ENCODE assay signal across 1 cellular context in the genomic region with DNA sequence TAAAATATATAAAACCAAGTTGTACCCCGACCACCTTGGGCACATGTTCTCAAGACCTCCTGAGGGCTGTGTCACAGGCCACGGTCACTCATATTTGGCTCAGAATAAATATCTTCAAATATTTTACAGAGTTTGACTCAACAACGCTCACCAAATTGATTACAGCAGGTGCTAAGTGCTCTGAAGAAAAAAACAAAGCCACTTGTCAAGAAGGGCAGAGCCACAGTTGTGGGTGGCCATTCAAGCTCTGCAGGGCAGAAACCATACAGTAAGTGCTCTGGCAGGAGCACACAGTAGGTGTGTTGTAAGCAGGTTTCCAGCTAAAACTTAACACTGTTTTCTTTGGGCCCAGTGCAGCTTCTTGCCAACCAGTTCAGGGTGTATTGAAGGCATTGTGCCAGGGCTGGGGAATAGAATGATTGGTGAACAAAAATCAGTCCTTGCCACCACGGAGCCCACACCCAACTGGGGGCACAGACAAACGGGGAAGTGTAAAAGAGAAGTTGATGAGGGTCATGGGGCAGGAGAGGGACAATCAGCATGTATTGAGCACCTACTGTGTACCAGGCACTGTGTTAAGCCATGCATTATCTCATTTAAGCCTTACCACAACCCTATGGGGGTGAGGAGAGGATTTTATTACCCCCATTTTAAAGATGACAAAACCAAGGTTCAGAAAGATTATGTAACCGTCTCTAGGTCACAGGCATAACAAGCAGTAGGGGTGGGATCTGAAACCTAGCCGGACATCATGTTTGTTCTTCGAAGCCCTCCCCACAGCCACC.
TF ChIP-seq lines count a peak whose summit lies in the region.

No MANE protein-coding gene starts in this region.

TF ChIP-seq in K562, 482 proteins besides CTCF, POLR2A, EP300 and RAD21:
- no peak for TF ChIP-seq ZNF282 (CRISPR knock-in tag; IDR thresholded peaks at IDR 0.05)
- no peak for TF ChIP-seq POU5F1 (IDR thresholded peaks at IDR 0.05; ENCODE audit: borderline replicate concordance, low read depth, low read length, partially characterized antibody)
- no peak for TF ChIP-seq ZNF134 (CRISPR knock-in tag; conservative IDR thresholded peaks at IDR 0.05)
- no peak for TF ChIP-seq NR4A1 (CRISPR knock-in tag; IDR thresholded peaks at IDR 0.05)
- no peak for TF ChIP-seq NR4A1 (tag; IDR thresholded peaks at IDR 0.05)
- TF ChIP-seq CEBPB (tag; IDR thresholded peaks at IDR 0.05) = no peak
- peak; percentile 71 for TF ChIP-seq RBM25 (IDR thresholded peaks at IDR 0.05; ENCODE audit: low read depth, low read length, severe bottlenecking)
- TF ChIP-seq DACH1 (IDR thresholded peaks at IDR 0.05; ENCODE audit: partially characterized antibody) = no peak
- no peak for TF ChIP-seq ZNF76 (CRISPR knock-in tag; IDR thresholded peaks at IDR 0.05; ENCODE audit: borderline replicate concordance)
- peak; percentile 92 for TF ChIP-seq ZKSCAN8 (CRISPR knock-in tag; IDR thresholded peaks at IDR 0.05)
- no peak for TF ChIP-seq PHF21A (IDR thresholded peaks at IDR 0.05; ENCODE audit: borderline replicate concordance, low read depth)
- no peak for TF ChIP-seq ZNF57 (CRISPR knock-in tag; IDR thresholded peaks at IDR 0.05)
- TF ChIP-seq POLR2AphosphoS2 (IDR thresholded peaks at IDR 0.05; ENCODE audit: low read length) = no peak
- TF ChIP-seq, protein P1, sequence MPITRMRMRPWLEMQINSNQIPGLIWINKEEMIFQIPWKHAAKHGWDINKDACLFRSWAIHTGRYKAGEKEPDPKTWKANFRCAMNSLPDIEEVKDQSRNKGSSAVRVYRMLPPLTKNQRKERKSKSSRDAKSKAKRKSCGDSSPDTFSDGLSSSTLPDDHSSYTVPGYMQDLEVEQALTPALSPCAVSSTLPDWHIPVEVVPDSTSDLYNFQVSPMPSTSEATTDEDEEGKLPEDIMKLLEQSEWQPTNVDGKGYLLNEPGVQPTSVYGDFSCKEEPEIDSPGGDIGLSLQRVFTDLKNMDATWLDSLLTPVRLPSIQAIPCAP (CRISPR knock-in tag; IDR thresholded peaks at IDR 0.05; ENCODE audit: borderline replicate concordance) = no peak
- TF ChIP-seq, protein P2, sequence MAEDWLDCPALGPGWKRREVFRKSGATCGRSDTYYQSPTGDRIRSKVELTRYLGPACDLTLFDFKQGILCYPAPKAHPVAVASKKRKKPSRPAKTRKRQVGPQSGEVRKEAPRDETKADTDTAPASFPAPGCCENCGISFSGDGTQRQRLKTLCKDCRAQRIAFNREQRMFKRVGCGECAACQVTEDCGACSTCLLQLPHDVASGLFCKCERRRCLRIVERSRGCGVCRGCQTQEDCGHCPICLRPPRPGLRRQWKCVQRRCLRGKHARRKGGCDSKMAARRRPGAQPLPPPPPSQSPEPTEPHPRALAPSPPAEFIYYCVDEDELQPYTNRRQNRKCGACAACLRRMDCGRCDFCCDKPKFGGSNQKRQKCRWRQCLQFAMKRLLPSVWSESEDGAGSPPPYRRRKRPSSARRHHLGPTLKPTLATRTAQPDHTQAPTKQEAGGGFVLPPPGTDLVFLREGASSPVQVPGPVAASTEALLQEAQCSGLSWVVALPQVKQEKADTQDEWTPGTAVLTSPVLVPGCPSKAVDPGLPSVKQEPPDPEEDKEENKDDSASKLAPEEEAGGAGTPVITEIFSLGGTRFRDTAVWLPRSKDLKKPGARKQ (CRISPR knock-in tag; IDR thresholded peaks at IDR 0.05) = no peak
- TF ChIP-seq, protein P3, sequence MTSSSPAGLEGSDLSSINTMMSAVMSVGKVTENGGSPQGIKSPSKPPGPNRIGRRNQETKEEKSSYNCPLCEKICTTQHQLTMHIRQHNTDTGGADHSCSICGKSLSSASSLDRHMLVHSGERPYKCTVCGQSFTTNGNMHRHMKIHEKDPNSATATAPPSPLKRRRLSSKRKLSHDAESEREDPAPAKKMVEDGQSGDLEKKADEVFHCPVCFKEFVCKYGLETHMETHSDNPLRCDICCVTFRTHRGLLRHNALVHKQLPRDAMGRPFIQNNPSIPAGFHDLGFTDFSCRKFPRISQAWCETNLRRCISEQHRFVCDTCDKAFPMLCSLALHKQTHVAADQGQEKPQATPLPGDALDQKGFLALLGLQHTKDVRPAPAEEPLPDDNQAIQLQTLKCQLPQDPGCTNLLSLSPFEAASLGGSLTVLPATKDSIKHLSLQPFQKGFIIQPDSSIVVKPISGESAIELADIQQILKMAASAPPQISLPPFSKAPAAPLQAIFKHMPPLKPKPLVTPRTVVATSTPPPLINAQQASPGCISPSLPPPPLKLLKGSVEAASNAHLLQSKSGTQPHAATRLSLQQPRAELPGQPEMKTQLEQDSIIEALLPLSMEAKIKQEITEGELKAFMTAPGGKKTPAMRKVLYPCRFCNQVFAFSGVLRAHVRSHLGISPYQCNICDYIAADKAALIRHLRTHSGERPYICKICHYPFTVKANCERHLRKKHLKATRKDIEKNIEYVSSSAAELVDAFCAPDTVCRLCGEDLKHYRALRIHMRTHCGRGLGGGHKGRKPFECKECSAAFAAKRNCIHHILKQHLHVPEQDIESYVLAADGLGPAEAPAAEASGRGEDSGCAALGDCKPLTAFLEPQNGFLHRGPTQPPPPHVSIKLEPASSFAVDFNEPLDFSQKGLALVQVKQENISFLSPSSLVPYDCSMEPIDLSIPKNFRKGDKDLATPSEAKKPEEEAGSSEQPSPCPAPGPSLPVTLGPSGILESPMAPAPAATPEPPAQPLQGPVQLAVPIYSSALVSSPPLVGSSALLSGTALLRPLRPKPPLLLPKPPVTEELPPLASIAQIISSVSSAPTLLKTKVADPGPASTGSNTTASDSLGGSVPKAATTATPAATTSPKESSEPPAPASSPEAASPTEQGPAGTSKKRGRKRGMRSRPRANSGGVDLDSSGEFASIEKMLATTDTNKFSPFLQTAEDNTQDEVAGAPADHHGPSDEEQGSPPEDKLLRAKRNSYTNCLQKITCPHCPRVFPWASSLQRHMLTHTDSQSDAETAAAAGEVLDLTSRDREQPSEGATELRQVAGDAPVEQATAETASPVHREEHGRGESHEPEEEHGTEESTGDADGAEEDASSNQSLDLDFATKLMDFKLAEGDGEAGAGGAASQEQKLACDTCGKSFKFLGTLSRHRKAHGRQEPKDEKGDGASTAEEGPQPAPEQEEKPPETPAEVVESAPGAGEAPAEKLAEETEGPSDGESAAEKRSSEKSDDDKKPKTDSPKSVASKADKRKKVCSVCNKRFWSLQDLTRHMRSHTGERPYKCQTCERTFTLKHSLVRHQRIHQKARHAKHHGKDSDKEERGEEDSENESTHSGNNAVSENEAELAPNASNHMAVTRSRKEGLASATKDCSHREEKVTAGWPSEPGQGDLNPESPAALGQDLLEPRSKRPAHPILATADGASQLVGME (CRISPR knock-in tag; IDR thresholded peaks at IDR 0.05) = no peak
- peak; percentile 54; the same call in 1 of the 2 replicates for TF ChIP-seq BCOR (IDR thresholded peaks at IDR 0.05)
- TF ChIP-seq RUNX1 (IDR thresholded peaks at IDR 0.05; ENCODE audit: low read depth) = no peak
- peak; percentile 93 for TF ChIP-seq ZKSCAN1 (IDR thresholded peaks at IDR 0.05; ENCODE audit: low read depth, low read length)
- TF ChIP-seq, protein P4, sequence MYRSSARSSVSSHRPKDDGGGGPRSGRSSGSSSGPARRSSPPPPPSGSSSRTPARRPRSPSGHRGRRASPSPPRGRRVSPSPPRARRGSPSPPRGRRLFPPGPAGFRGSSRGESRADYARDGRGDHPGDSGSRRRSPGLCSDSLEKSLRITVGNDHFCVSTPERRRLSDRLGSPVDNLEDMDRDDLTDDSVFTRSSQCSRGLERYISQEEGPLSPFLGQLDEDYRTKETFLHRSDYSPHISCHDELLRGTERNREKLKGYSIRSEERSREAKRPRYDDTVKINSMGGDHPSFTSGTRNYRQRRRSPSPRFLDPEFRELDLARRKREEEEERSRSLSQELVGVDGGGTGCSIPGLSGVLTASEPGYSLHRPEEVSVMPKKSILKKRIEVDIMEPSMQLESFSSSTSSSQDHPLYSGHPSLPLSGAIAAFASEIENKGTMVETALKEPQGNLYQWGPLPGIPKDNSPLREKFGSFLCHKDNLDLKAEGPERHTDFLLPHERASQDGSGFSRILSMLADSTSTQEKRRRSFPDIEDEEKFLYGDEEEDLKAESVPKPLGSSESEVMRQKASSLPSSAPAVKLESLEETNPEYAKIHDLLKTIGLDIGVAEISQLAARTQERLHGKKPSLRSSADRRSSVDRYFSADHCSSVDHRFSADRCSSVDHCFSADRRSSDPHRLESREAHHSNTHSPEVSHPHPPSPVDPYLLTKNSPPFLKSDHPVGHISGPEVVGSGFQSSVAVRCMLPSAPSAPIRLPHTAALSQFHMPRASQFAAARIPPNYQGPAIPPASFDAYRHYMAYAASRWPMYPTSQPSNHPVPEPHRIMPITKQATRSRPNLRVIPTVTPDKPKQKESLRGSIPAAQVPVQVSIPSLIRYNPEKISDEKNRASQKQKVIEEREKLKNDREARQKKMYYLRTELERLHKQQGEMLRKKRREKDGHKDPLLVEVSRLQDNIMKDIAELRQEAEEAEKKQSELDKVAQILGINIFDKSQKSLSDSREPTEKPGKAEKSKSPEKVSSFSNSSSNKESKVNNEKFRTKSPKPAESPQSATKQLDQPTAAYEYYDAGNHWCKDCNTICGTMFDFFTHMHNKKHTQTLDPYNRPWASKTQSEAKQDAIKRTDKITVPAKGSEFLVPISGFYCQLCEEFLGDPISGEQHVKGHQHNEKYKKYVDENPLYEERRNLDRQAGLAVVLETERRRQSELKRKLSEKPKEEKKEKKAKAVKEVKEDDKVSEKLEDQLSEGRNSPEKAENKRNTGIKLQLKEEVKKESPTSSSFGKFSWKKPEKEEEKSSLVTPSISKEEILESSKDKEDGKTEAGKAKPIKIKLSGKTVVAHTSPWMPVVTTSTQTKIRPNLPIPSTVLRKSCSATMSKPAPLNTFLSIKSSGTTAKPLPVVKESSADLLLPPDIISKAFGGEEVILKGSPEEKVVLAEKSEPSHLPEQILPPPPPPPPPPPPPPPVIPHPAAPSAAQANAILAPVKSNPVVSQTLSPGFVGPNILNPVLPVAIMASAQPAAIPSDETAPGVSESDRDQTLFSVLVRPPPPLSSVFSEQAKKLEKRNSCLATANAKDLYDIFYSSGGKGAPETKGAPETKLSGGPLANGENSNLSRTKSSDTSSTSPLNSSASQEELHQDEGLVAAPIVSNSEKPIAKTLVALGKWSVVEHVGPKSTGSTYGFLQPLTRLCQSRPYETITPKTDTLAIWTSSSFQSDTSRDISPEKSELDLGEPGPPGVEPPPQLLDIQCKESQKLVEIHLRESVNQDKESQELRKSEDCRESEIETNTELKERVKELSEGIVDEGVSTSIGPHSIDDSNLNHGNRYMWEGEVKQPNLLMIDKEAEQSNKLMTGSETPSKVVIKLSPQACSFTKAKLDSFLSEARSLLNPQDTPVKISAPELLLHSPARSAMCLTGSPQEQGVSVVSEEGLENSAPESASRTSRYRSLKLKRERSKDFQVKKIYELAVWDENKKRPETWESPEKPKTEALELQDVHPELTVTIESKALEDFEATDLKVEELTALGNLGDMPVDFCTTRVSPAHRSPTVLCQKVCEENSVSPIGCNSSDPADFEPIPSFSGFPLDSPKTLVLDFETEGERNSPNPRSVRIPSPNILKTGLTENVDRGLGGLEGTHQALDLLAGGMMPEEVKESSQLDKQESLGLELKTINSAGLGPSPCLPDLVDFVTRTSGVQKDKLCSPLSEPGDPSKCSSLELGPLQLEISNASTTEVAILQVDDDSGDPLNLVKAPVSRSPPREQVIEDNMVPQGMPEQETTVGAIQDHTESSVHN (IDR thresholded peaks at IDR 0.05; ENCODE audit: borderline replicate concordance in 1 of 2, low read depth in 1 of 2) = no peak
